In genomic region chr13:113209880-113210421, GRCh38 we compare ENCODE assay signal across 8 cellular contexts. TPM values are rescaled to one million over a fixed set of nuclear protein-coding genes. Genes with fewer than 3 reads are reported as not detected.
A peak's percentile ranks its signal among the peaks of the same experiment; 100 is the strongest.
DNase-seq lines count a peak whose midpoint lies in the region; ATAC-seq and TF ChIP-seq lines count a peak whose summit lies in the region.

No MANE protein-coding gene starts in this region.

- H3K4me1 ChIP-seq in sigmoid colon = peaks cover 0 to 79% (median 62%) of the 10 kb centered on the region in 4 donors

- peak overlapping the region; percentile 64 to 97 (median 86) for H3K4me3 ChIP-seq in sigmoid colon

- ATAC-seq in GM21576 (IDR thresholded peaks at IDR 0.05; ENCODE audit: unreplicated experiment) = peak; percentile 31

- DNase-seq in EH (ENCODE audit: low read depth) (peak; percentile 69), T-helper 1 cell (peak; percentile 68 to 81 (median 75)), hepatic stellate cell (ENCODE audit: low spot score) (peak; percentile 50), sigmoid colon (peak; percentile 76), hippocampal formation (lab: John Stamatoyannopoulos, UW) (no peak)

- no peaks in the 10 kb centered on the region for H3K27me3 ChIP-seq in sigmoid colon

- H3K27ac ChIP-seq in adipose tissue (ENCODE audit: low read depth, low read length) (peak overlapping the region; percentile 70), sigmoid colon (peak overlapping the region; percentile 94 to 100 (median 100))

- TF ChIP-seq POLR2A in sigmoid colon (IDR thresholded peaks at IDR 0.05) = no peak

- no peak for TF ChIP-seq RAD21 in Ishikawa (IDR thresholded peaks at IDR 0.05; ENCODE audit: low read depth)

- TF ChIP-seq EP300 in Ishikawa (IDR thresholded peaks at IDR 0.05; ENCODE audit: borderline replicate concordance) (no peak), sigmoid colon (IDR thresholded peaks at IDR 0.05) (no peak)

- H3K9me3 ChIP-seq in sigmoid colon = no peaks in the 10 kb centered on the region

- intact Hi-C loops in sigmoid colon (cut with DNase I) = loop anchor here (2.0 to 5.0 kb wide), 4 partner anchors 55 to 282 kb away; partner anchors contain the start of genes DCUN1D2 and GRTP1

- peaks cover 0 to 14% (median 0%) of the 10 kb centered on the region in 4 donors for H3K36me3 ChIP-seq in sigmoid colon

- 0 to 1% (median 1%) methylated on average over 43 to 52 of the region's 52 CpGs for WGBS in adipose tissue, 3 donors
- 1% methylated on average over 52 of the region's 52 CpGs for WGBS in sigmoid colon, 2 donors

- no peak for TF ChIP-seq CTCF in sigmoid colon (IDR thresholded peaks at IDR 0.05)

TF ChIP-seq in Ishikawa, 13 proteins besides CTCF, POLR2A, EP300 and RAD21:
- TF ChIP-seq TEAD4 (IDR thresholded peaks at IDR 0.05) = 0 out of 2 replicates have a peak, but pooled peaks have one; percentile 21
- peak; percentile 85 for TF ChIP-seq USF1 (IDR thresholded peaks at IDR 0.05)
- peak; percentile 33; the same call in 1 of the 2 replicates for TF ChIP-seq YY1 (IDR thresholded peaks at IDR 0.05; ENCODE audit: low read depth)
- no peak for TF ChIP-seq REST (IDR thresholded peaks at IDR 0.05; ENCODE audit: low read depth)
- TF ChIP-seq EGR1 (IDR thresholded peaks at IDR 0.05) = no peak
- TF ChIP-seq TAF1 (IDR thresholded peaks at IDR 0.05; ENCODE audit: low read depth) = peak; percentile 15; the same call in 1 of the 2 replicates
- TF ChIP-seq CEBPB (IDR thresholded peaks at IDR 0.05) = no peak
- peak; percentile 100 for TF ChIP-seq MAX (IDR thresholded peaks at IDR 0.05)
- TF ChIP-seq TCF12 (IDR thresholded peaks at IDR 0.05; ENCODE audit: low read depth) = 0 out of 2 replicates have a peak, but pooled peaks have one; percentile 37
- TF ChIP-seq NFIC (IDR thresholded peaks at IDR 0.05) = no peak
- TF ChIP-seq CREB1 (IDR thresholded peaks at IDR 0.05; ENCODE audit: low read depth) = no peak
- no peak for TF ChIP-seq ZBTB7A (IDR thresholded peaks at IDR 0.05; ENCODE audit: low read depth)
- no peak for TF ChIP-seq FOXM1 (IDR thresholded peaks at IDR 0.05; ENCODE audit: borderline replicate concordance, low read depth)

RNA-seq across cellular contexts. Expression of gene CUL4A, which starts 0.5 kb away (rescaled TPM):
- 10 to 100 TPM; 23.5 to 39.5 (median 31.8) TPM for polyA plus RNA-seq in adipose tissue
- total RNA-seq in sigmoid colon = 100 to 1,000 TPM in 1 of 4 donors, 10 to 100 TPM in 3; 72.6 to 115 (median 80.7) TPM
- 10 to 100 TPM; 22.2 to 38.5 (median 22.2) TPM for polyA plus RNA-seq in sigmoid colon

RNA-seq across cellular contexts. Expression of gene PCID2, which starts 1.5 kb away (rescaled TPM):
- polyA plus RNA-seq in adipose tissue (10 to 100 TPM; 23.6 to 37.8 (median 28.4) TPM), sigmoid colon (10 to 100 TPM; 18.0 to 32.5 (median 22.4) TPM)
- 10 to 100 TPM; 44.1 to 70.9 (median 54.8) TPM for total RNA-seq in sigmoid colon

RNA-seq across cellular contexts. Expression of gene PROZ, which starts 51.5 kb away (rescaled TPM):
- polyA plus RNA-seq in adipose tissue (not detected), sigmoid colon (under 1 TPM in 1 of 3 donors, not detected in 2; 0.10 TPM)
- total RNA-seq in sigmoid colon = not detected

Comparison
In these comparisons a context has a peak if more than half of its experiments do, and no peak if none do; other contexts are left out.
1. DNase-seq: peak in EH (single experiment), T-helper 1 cell (5 of 5), hepatic stellate cell (single experiment) and sigmoid colon (single experiment); none in hippocampal formation (0 of 2).